1 cellular context compared by ENCODE assay signal in the genomic region with DNA sequence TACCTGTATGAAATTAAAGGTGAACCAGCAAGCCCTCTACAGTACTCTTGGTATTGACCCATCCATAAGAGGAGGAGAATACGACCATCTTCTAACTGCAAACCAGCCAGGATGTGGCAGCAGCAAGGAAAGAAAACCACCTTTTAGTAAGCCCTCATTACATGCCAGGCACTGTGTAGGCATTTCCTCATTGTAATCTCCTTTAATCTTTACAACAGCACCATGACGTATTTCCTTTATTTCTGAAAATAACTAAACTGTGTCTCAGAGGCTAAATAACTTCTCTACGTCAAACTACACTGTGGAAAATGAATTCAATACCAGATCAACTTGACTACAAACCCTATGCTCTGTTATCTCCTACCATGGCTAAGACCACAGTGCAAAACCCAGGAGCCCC.
A peak's percentile ranks its signal among the peaks of the same experiment; 100 is the strongest.
TF ChIP-seq lines count a peak whose summit lies in the region.

No MANE protein-coding gene starts in this region.

TF ChIP-seq in endothelial cell of umbilical vein, 7 proteins besides CTCF, POLR2A, EP300 and RAD21:
- no peak for TF ChIP-seq EZH2 (IDR thresholded peaks at IDR 0.05; ENCODE audit: borderline replicate concordance, low read depth, low read length, severe bottlenecking)
- TF ChIP-seq MAX (IDR thresholded peaks at IDR 0.05; ENCODE audit: insufficient read depth, insufficient read length), result no peak
- TF ChIP-seq MYC (IDR thresholded peaks at IDR 0.05; ENCODE audit: low read depth, low read length), result no peak
- no peak for TF ChIP-seq FOS (IDR thresholded peaks at IDR 0.05; ENCODE audit: borderline replicate concordance, insufficient read depth, low read length)
- TF ChIP-seq POLR2AphosphoS5 (IDR thresholded peaks at IDR 0.05; ENCODE audit: insufficient read depth, low read depth, low read length), result no peak
- TF ChIP-seq GATA2 (IDR thresholded peaks at IDR 0.05; ENCODE audit: insufficient read depth, insufficient read length, low read depth, low read length), result peak; percentile 86
- TF ChIP-seq JUN (IDR thresholded peaks at IDR 0.05; ENCODE audit: borderline replicate concordance, insufficient read depth, insufficient read length, low read depth), result peak; percentile 54
